ENCODE assay signal across 1 cellular context in the genomic region with DNA sequence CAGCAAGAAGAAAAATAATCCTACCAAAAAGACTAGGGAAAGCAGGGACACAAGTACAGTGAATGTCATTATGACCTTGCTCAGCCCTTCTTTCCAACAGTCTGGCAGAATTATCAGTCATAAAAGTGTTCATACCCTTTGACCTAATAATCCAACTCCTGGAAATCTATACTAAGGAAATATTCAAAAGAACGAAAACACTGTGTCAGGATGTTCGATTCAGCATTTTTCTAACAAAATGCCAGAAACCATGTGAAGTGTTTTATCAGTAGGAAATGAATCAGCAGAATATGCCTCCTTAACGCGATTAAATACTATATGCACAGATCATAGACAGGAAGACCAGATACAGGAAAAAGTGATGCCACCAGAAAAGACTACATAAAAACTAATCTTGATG.
TF ChIP-seq lines count a peak whose summit lies in the region.

No MANE protein-coding gene starts in this region.

TF ChIP-seq in K562, 482 proteins besides CTCF, POLR2A, EP300 and RAD21 (continued from another document):
- TF ChIP-seq NR2C1 (IDR thresholded peaks at IDR 0.05) (0 out of 2 replicates have a peak, but pooled peaks have one; percentile 15), NR2C1 (tag; IDR thresholded peaks at IDR 0.05) (0 out of 2 replicates have a peak, but pooled peaks have one; percentile 30), LEF1 (IDR thresholded peaks at IDR 0.05) (peak; percentile 26; the same call in 1 of the 2 replicates), TAF9B (IDR thresholded peaks at IDR 0.05; ENCODE audit: partially characterized antibody) (peak; percentile 46)
TF ChIP-seq in K562: peak in this region for 34.
